Comparison of ENCODE assay signal across 16 cellular contexts in the genomic region with DNA sequence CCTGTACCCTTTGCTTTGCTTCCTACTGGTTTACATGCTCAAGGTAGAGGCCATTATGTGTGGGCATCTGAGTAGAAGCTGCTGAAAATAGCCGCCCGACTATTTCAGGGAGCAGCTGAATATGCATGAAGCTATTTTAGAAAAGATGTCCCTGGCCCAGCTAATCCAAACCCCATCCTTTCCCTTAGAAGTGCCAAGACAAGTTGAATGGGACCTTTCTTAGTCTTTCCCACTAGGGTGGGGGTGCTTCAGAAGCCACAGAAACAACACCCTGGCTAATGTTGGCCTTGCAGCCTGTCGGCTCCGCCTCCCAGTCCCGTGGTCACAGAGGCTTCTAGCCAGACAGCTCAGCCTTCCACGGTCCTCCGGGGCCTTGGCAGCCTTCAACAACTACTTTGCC.
DNase-seq lines count a peak whose midpoint lies in the region; ATAC-seq lines count a peak whose summit lies in the region.
"Had no signal": no experiment of that assay in that cellular context is flagged by ENCODE, and none has a peak within 500 bp of the region (broad histone marks: within the 10 kb centered on the region; RNA-seq: fewer than 3 reads in every experiment).

No MANE protein-coding gene starts in this region.

- H3K36me3 Mint-ChIP-seq in central memory CD8-positive, alpha-beta T cell (ENCODE audit: insufficient read depth): peaks cover 4% of the 10 kb centered on the region
- H3K36me3 Mint-ChIP-seq: CD8-positive, alpha-beta T cell had no signal

- ATAC-seq in central memory CD8-positive, alpha-beta T cell (replicated peaks; ENCODE audit: extremely low read depth, poor library complexity, severe bottlenecking): no peak
- ATAC-seq in HG03039 (IDR thresholded peaks at IDR 0.05; ENCODE audit: unreplicated experiment): no peak
- ATAC-seq: CD8-positive, alpha-beta T cell had no signal

- DNase-seq in NK-92 treated with Interleukin-12 subunit alpha and Interleukin-12 subunit beta, amount 100 ng/mL, for 24 hours (lab: John Stamatoyannopoulos, UW): peak; percentile 54
- no peak for DNase-seq in NK-92 (lab: John Stamatoyannopoulos, UW; ENCODE audit: unreplicated experiment)
- DNase-seq in central memory CD8-positive, alpha-beta T cell (ENCODE audit: low spot score in 2 of 2): no peak
- peak; percentile 93 for DNase-seq in medulla oblongata (ENCODE audit: extremely low spot score)
- DNase-seq in substantia nigra (lab: John Stamatoyannopoulos, UW): peak in 43 of 49 donors; percentile 27 to 87 (median 64)
- DNase-seq in EL: no peak
- DNase-seq in effector CD4-positive, alpha-beta T cell: no peak
- DNase-seq: activated CD4-positive, alpha-beta T cell treated with anti-CD3 and anti-CD28 coated beads for 48 hours; CD8-positive, alpha-beta T cell; NCI-H2107; ovary had no signal

- peak overlapping the region; percentile 33 for H3K27ac ChIP-seq in substantia nigra (ENCODE audit: low read depth, low read length, poor library complexity, severe bottlenecking)
- H3K27ac ChIP-seq: 22Rv1, coronary artery, esophagus muscularis mucosa, ovary, thoracic aorta had no signal

- no peaks in the 10 kb centered on the region for H3K27me3 Mint-ChIP-seq in central memory CD8-positive, alpha-beta T cell

- H3K4me3 Mint-ChIP-seq in central memory CD8-positive, alpha-beta T cell: peak overlapping the region; percentile 2
- H3K4me3 Mint-ChIP-seq: CD8-positive, alpha-beta T cell had no signal

- peak overlapping the region; percentile 7 for H3K27ac Mint-ChIP-seq in central memory CD8-positive, alpha-beta T cell (ENCODE audit: low read depth)
- H3K27ac Mint-ChIP-seq: CD8-positive, alpha-beta T cell had no signal

- H3K9me3 Mint-ChIP-seq in central memory CD8-positive, alpha-beta T cell: no peaks in the 10 kb centered on the region
- H3K9me3 Mint-ChIP-seq: CD8-positive, alpha-beta T cell had no signal

- H3K4me1 Mint-ChIP-seq in central memory CD8-positive, alpha-beta T cell: peaks cover 45% of the 10 kb centered on the region

Comparison
In these comparisons a context has a peak if more than half of its experiments do, and no peak if none do; other contexts are left out.
1. DNase-seq: peak in NK-92 treated with Interleukin-12 subunit alpha and Interleukin-12 subunit beta, amount 100 ng/mL, for 24 hours (single experiment), medulla oblongata (single experiment) and substantia nigra (43 of 49); none in NK-92 (single experiment), central memory CD8-positive, alpha-beta T cell (0 of 2), EL (single experiment) and effector CD4-positive, alpha-beta T cell (single experiment).